In genomic region chr19:48509467-48510194, GRCh38 we compare ENCODE assay signal across 12 cellular contexts. TPM values are rescaled to one million over a fixed set of nuclear protein-coding genes. Genes with fewer than 3 reads are reported as not detected.
DNase-seq lines count a peak whose midpoint lies in the region; ATAC-seq, FAIRE-seq and TF ChIP-seq lines count a peak whose summit lies in the region.
"Had no signal": no experiment of that assay in that cellular context is flagged by ENCODE, and none has a peak within 500 bp of the region (broad histone marks: within the 10 kb centered on the region; RNA-seq: fewer than 3 reads in every experiment).

No MANE protein-coding gene starts in this region.

- no peaks in the 10 kb centered on the region for H3K4me1 ChIP-seq in iPS-18a (ENCODE audit: control insufficient read depth, low read depth, low read length)

- no peak for ATAC-seq in HG03095 (IDR thresholded peaks at IDR 0.05; ENCODE audit: unreplicated experiment)

- H3K27me3 ChIP-seq in iPS-18a (ENCODE audit: control insufficient read depth, insufficient read depth, low read length), result peaks cover 19% of the 10 kb centered on the region

- peak; percentile 20 for DNase-seq in 8988T
- peak; percentile 33 for DNase-seq in GM13977 (ENCODE audit: low spot score)
- DNase-seq in SK-MEL-5 (ENCODE audit: low read depth, low spot score), result peak; percentile 49
- DNase-seq in pons (ENCODE audit: low spot score), result no peak
- no peak for DNase-seq in D721Med (ENCODE audit: insufficient read length, low spot score)
- no peak for DNase-seq in HT-29 (ENCODE audit: low spot score)
- DNase-seq: activated gamma-delta T cell, GF-D8 had no signal

- no peaks in the 10 kb centered on the region for H3K36me3 ChIP-seq in iPS-18a (ENCODE audit: control insufficient read depth, low read depth, low read length)

- TF ChIP-seq CTCF in GM13977 (IDR thresholded peaks at IDR 0.05; ENCODE audit: extremely low read depth, insufficient read depth, missing control alignments) (no peak), D721Med (IDR thresholded peaks at IDR 0.05; ENCODE audit: insufficient read depth, missing control alignments) (no peak)

- in situ Hi-C loops in GM13977 (cut with MboI; ENCODE audit: low pct_unique_long_range_greater_than_20kb, low sequenced_read_pairs, unreplicated experiment), result loop anchor here (5.0 kb wide), 1 partner anchor 78 kb away; no protein-coding TSS in a partner anchor
- in situ Hi-C loops in SK-MEL-5 (cut with HindIII; ENCODE audit: low pct_unique_long_range_greater_than_20kb, low sequenced_read_pairs), result no loop called here

- H3K27ac ChIP-seq in iPS-18a (ENCODE audit: low read length), result no peak overlapping the region

- FAIRE-seq in D721Med (lab: Jason Lieb, UNC), result no peak

- H3K9ac ChIP-seq in iPS-18a (ENCODE audit: low read length), result no peak overlapping the region

- H3K9me3 ChIP-seq in iPS-18a (ENCODE audit: control insufficient read depth, low read depth, low read length), result no peaks in the 10 kb centered on the region

- peak overlapping the region; percentile 69 for H3K4me3 ChIP-seq in iPS-18a (ENCODE audit: low read length)

RNA-seq across cellular contexts. Expression of gene LMTK3, which starts 2.0 kb away (rescaled TPM):
- total RNA-seq in SK-MEL-5 (2014; rRNA removed; shearing (Covaris generic)), result not detected in 2 replicates
- 0.10 TPM in 1 of 2 replicates, not detected in the other for polyA plus RNA-seq in SK-MEL-5 (2015; cell fraction: cytosol; rRNA removed)
- polyA plus RNA-seq in SK-MEL-5 (2015; cell fraction: nucleus; rRNA removed), result not detected in 2 replicates
- 11.4 and 12.2 TPM in 2 replicates for total RNA-seq in HT-29 (2014; rRNA removed; shearing (Covaris generic))

RNA-seq across cellular contexts. Expression of gene CYTH2, which starts 40.5 kb away (rescaled TPM):
- total RNA-seq in SK-MEL-5 (2014; rRNA removed; shearing (Covaris generic)), result 39.5 and 41.0 TPM in 2 replicates
- polyA plus RNA-seq in SK-MEL-5 (2015; cell fraction: cytosol; rRNA removed), result 47.9 and 56.4 TPM in 2 replicates
- 46.7 and 66.7 TPM in 2 replicates for polyA plus RNA-seq in SK-MEL-5 (2015; cell fraction: nucleus; rRNA removed)
- 145 and 154 TPM in 2 replicates for total RNA-seq in HT-29 (2014; rRNA removed; shearing (Covaris generic))

RNA-seq across cellular contexts. Expression of gene SULT2B1, which starts 42.3 kb away (rescaled TPM):
- total RNA-seq in SK-MEL-5 (2014; rRNA removed; shearing (Covaris generic)), result 0.27 and 0.34 TPM in 2 replicates
- 0.08 TPM in 1 of 2 replicates, not detected in the other for polyA plus RNA-seq in SK-MEL-5 (2015; cell fraction: cytosol; rRNA removed)
- not detected in 2 replicates for polyA plus RNA-seq in SK-MEL-5 (2015; cell fraction: nucleus; rRNA removed)
- 48.6 and 55.3 TPM in 2 replicates for total RNA-seq in HT-29 (2014; rRNA removed; shearing (Covaris generic))
- total RNA-seq: activated CD4-positive, alpha-beta T cell treated with anti-CD3 and anti-CD28 coated beads, Interleukin-2, amount 10 ng/mL, durations not matched to agents 24 days and 14 days; T-cell had no signal

RNA-seq across cellular contexts. Expression of gene KCNJ14, which starts 54.3 kb away (rescaled TPM):
- total RNA-seq in SK-MEL-5 (2014; rRNA removed; shearing (Covaris generic)), result 0.58 and 0.64 TPM in 2 replicates
- 1.2 and 1.3 TPM in 2 replicates for polyA plus RNA-seq in SK-MEL-5 (2015; cell fraction: cytosol; rRNA removed)
- 3.0 and 4.2 TPM in 2 replicates for polyA plus RNA-seq in SK-MEL-5 (2015; cell fraction: nucleus; rRNA removed)
- 2.7 and 3.6 TPM in 2 replicates for total RNA-seq in HT-29 (2014; rRNA removed; shearing (Covaris generic))

Comparison
In these comparisons a context has a peak if more than half of its experiments do, and no peak if none do; other contexts are left out.
1. DNase-seq: peak in 8988T (single experiment), GM13977 (single experiment) and SK-MEL-5 (single experiment); none in pons (single experiment), D721Med (single experiment) and HT-29 (single experiment).
2. RNA of gene LMTK3, which starts 2.0 kb away (total RNA-seq): 11.4 to 12.2 TPM in HT-29; not detected in SK-MEL-5; every median in the first group is over 10 times any median in the second.
3. RNA of gene SULT2B1, which starts 42.3 kb away (total RNA-seq): 48.6 to 55.3 TPM in HT-29; 0.27 to 0.34 TPM in SK-MEL-5; every median in the first group is over 10 times any median in the second.